In the genomic region with DNA sequence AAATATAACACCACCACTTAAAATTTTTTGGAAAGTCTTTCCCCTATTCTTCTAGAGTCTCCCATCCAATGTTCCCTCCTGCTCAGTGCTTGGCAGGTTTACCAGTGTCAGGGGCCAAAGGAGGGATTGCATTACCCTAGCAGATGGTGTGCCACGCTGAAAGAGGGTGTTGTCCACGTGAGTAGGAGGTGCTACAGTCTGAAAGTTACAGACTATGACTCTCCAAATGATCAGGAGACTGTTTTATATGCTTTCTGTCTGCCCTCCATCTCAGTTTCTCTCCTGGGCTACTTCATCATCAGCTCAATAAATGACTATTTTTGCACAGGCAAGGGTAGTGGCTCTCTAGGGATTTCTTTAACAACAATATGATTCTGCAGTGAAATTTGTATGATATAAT, we compare ENCODE assay signal across 10 cellular contexts. TPM values are rescaled to one million over a fixed set of nuclear protein-coding genes. Genes with fewer than 3 reads are reported as not detected.
DNase-seq lines count a peak whose midpoint lies in the region; ATAC-seq and TF ChIP-seq lines count a peak whose summit lies in the region.
"Had no signal": no experiment of that assay in that cellular context is flagged by ENCODE, and none has a peak within 500 bp of the region (broad histone marks: within the 10 kb centered on the region; RNA-seq: fewer than 3 reads in every experiment).

No MANE protein-coding gene starts in this region.

- no peaks in the 10 kb centered on the region for H3K27me3 ChIP-seq in PC-3 (ENCODE audit: low read length)

- POLR2A ChIA-PET in PC-3 (lab: Charles Lee; ENCODE audit: unreplicated experiment): no interaction called here

- no peaks in the 10 kb centered on the region for H4K20me1 ChIP-seq in PC-3 (ENCODE audit: low read length)

- no peaks in the 10 kb centered on the region for H3K9me2 ChIP-seq in PC-3 (replicated peaks; ENCODE audit: low read length)

- H3K9ac ChIP-seq in PC-3 (ENCODE audit: low read length): peak overlapping the region; percentile 56

- CTCF ChIA-PET in PC-3 (lab: Charles Lee): interaction anchor here (1.0 to 1.2 kb wide), 2 partner anchors 10 to 60 kb away, joined by 3 to 10 read pairs; no protein-coding TSS in a partner anchor

- H3K4me1 ChIP-seq in PC-3 (ENCODE audit: insufficient read depth, low read length): peaks cover 41% of the 10 kb centered on the region

- TF ChIP-seq CTCF in PC-3 (conservative IDR thresholded peaks at IDR 0.05; ENCODE audit: low read depth, low read length): no peak
- no peak for TF ChIP-seq CTCF in progenitor cell of endocrine pancreas (IDR thresholded peaks at IDR 0.05; ENCODE audit: unreplicated experiment)

- no peaks in the 10 kb centered on the region for H3K9me3 Mint-ChIP-seq in progenitor cell of endocrine pancreas (ENCODE audit: low read depth)

- H3K27ac Mint-ChIP-seq in progenitor cell of endocrine pancreas: no peak overlapping the region

- 0 out of 2 replicates have a peak, but pooled peaks have one; percentile 3 for ATAC-seq in PC-3
- peak; percentile 96 for ATAC-seq in sciatic nerve
- ATAC-seq in HG02973 (IDR thresholded peaks at IDR 0.05; ENCODE audit: unreplicated experiment): no peak
- no peak for ATAC-seq in HG02938 (IDR thresholded peaks at IDR 0.05; ENCODE audit: unreplicated experiment)
- no peak for ATAC-seq in GM21367 (IDR thresholded peaks at IDR 0.05; ENCODE audit: unreplicated experiment)
- ATAC-seq: HCT116 had no signal

- peak overlapping the region; percentile 8; the same call in 1 of the 2 replicates for H3K4me3 ChIP-seq in PC-3 (ENCODE audit: low read length)

- BruUV-seq in PC-3 (replicated peaks; lab: Mats Ljungman, UMichigan): no TSS peak

- intact Hi-C loops in PC-3 (cut with micrococcal nuclease) (loop anchor here (1.0 to 2.0 kb wide), 3 partner anchors 23 to 59 kb away; partner anchors contain the start of gene EXOSC10), sciatic nerve (cut with DNase I) (no loop called here)

- peak; percentile 59 for DNase-seq in GM04504 (ENCODE audit: low read depth)
- DNase-seq in PC-3: no peak
- peak; percentile 85 for DNase-seq in fibroblast of gingiva (ENCODE audit: low read depth)
- DNase-seq in sciatic nerve (ENCODE audit: low spot score): peak; percentile 70
- DNase-seq in progenitor cell of endocrine pancreas (ENCODE audit: low spot score, unreplicated experiment): no peak
- DNase-seq: Kasumi-1 had no signal

- H3K79me2 ChIP-seq in PC-3 (ENCODE audit: low read length): 0 out of 2 replicates have a peak, but pooled peaks cover 6% of the 10 kb centered on the region

- peak overlapping the region; percentile 60 for H3K4me2 ChIP-seq in PC-3 (ENCODE audit: low read length)

- peaks cover 12% of the 10 kb centered on the region for H3K36me3 ChIP-seq in PC-3 (ENCODE audit: low read depth, low read length)

- H3K27ac ChIP-seq in PC-3 (ENCODE audit: low read length): peak overlapping the region; percentile 86

- H2AFZ ChIP-seq in PC-3 (ENCODE audit: low read length): no peak overlapping the region

- no peaks in the 10 kb centered on the region for H3K27me3 Mint-ChIP-seq in progenitor cell of endocrine pancreas

- H3K9me3 ChIP-seq in PC-3 (ENCODE audit: low read length): no peaks in the 10 kb centered on the region

- H3K36me3 Mint-ChIP-seq in progenitor cell of endocrine pancreas (ENCODE audit: insufficient read depth): peaks cover 25% of the 10 kb centered on the region

- H3F3A ChIP-seq in PC-3 (ENCODE audit: low read length, unreplicated experiment): peaks cover 12% of the 10 kb centered on the region

- H3K4me1 Mint-ChIP-seq in progenitor cell of endocrine pancreas (ENCODE audit: low read depth): no peaks in the 10 kb centered on the region

- H3K4me3 Mint-ChIP-seq in progenitor cell of endocrine pancreas (ENCODE audit: low read depth): no peak overlapping the region

RNA-seq across cellular contexts. Expression of gene ANGPTL7, which starts 31.3 kb away (rescaled TPM):
- not detected in 2 replicates for total RNA-seq in PC-3 (2014; rRNA removed)
- 159 TPM for total RNA-seq in sciatic nerve
- not detected in 2 replicates for total RNA-seq in progenitor cell of endocrine pancreas

RNA-seq across cellular contexts. Expression of gene EXOSC10, which starts 58.2 kb away (rescaled TPM):
- total RNA-seq in PC-3 (2014; rRNA removed) (95.9 and 96.3 TPM in 2 replicates), sciatic nerve (81.8 TPM), progenitor cell of endocrine pancreas (95.4 and 104 TPM in 2 replicates)

Comparison
In these comparisons a context has a peak if more than half of its experiments do, and no peak if none do; other contexts are left out.
1. DNase-seq: peak in GM04504 (single experiment), fibroblast of gingiva (single experiment) and sciatic nerve (single experiment); none in PC-3 (single experiment) and progenitor cell of endocrine pancreas (single experiment).
2. ATAC-seq: peak in PC-3 (single experiment) and sciatic nerve (single experiment); none in HG02973 (single experiment), HG02938 (single experiment) and GM21367 (single experiment).
3. RNA of gene ANGPTL7, which starts 31.3 kb away (total RNA-seq): 159 TPM in sciatic nerve (single experiment); not detected in PC-3 and not detected in progenitor cell of endocrine pancreas; every median in the first group is over 100 times any median in the second.